In the genomic region with DNA sequence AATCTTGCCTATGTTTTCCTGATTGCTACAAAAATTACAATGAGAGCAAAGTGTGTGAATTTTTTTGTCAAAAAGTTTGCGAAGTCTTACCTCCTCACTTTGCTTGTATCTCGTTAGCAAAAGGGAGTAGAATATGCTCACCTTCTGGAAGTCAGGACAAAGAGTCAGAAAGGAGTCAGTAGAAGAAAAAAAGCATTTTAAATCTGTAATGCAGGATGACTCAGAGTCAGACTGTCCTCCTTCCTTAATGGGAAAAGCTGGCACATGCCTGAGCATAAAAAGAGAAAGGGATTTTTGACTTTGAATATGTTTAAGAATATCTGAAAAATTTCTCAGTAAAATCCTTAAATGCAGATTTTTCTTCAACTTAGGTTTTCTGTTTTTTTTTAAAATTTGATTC, we compare ENCODE assay signal across 26 cellular contexts. TPM values are rescaled to one million over a fixed set of nuclear protein-coding genes. Genes with fewer than 3 reads are reported as not detected.
DNase-seq lines count a peak whose midpoint lies in the region; ATAC-seq, FAIRE-seq and TF ChIP-seq lines count a peak whose summit lies in the region.
"Had no signal": no experiment of that assay in that cellular context is flagged by ENCODE, and none has a peak within 500 bp of the region (broad histone marks: within the 10 kb centered on the region; RNA-seq: fewer than 3 reads in every experiment).

No MANE protein-coding gene starts in this region.

- H2BK120ac ChIP-seq in H9 (ENCODE audit: low read depth, low read length, poor library complexity, severe bottlenecking) = no peak overlapping the region

- H3K27ac ChIP-seq in H9 (ENCODE audit: insufficient read length, low read depth, low read length) = no peak overlapping the region
- H3K27ac ChIP-seq: esophagus squamous epithelium, Peyer's patch, SJSA1, thyroid gland had no signal

- no peak overlapping the region for H3T11ph ChIP-seq in H9 (ENCODE audit: low read length)

- H3K9me3 ChIP-seq in adipocyte (ENCODE audit: control insufficient read depth, low read length) = peaks cover 10% of the 10 kb centered on the region
- no peaks in the 10 kb centered on the region for H3K9me3 ChIP-seq in H9 (ENCODE audit: control insufficient read depth, low read depth, low read length)
- H3K9me3 ChIP-seq: SJSA1, thyroid gland had no signal

- no peaks in the 10 kb centered on the region for H3K79me1 ChIP-seq in H9 (ENCODE audit: insufficient read depth, low read depth, low read length, poor library complexity, severe bottlenecking)

- no peak overlapping the region for H2BK20ac ChIP-seq in H9 (ENCODE audit: low read depth, low read length, poor library complexity, severe bottlenecking)

- TF ChIP-seq POLR2A in H54 (IDR thresholded peaks at IDR 0.05; ENCODE audit: low read depth, low read length) = no peak

- DNase-seq in A172 (ENCODE audit: low spot score) (peak; percentile 29), H54 (ENCODE audit: insufficient read length, low spot score) (no peak), adipocyte (ENCODE audit: low read depth) (peak; percentile 9), inferior parietal cortex (ENCODE audit: extremely low spot score) (peak; percentile 1), GDM1 (lab: John Stamatoyannopoulos, UW) (no peak), H9 (no peak)
- DNase-seq in activated CD4-positive, alpha-beta T cell treated with anti-CD3 and anti-CD28 coated beads, Interleukin-2, amount 50 U/mL, for 4 hours = no peak
- DNase-seq: activated T-cell treated with anti-CD3 and anti-CD28 coated beads, Interleukin-2, amount 50 U/mL, for 4 hours; cortex of kidney; DND-41; endodermal cell; esophagus squamous epithelium; NCI-H1436; NCI-H510A; Peyer's patch; stimulated activated naive CD8-positive, alpha-beta T cell treated with anti-CD3 and anti-CD28 coated beads, Interleukin-15, amount 100 ng/mL, for 72 hours; thyroid gland had no signal

- H3K9me3 Mint-ChIP-seq in H9 = peaks cover 0 to 5% of the 10 kb centered on the region in 2 experiments; a peak in 2 of 5 replicates

- H3K23me2 ChIP-seq in H9 (ENCODE audit: insufficient read length, low read depth, low read length, poor library complexity, severe bottlenecking) = no peaks in the 10 kb centered on the region

- H3K56ac ChIP-seq in H9 (ENCODE audit: insufficient read length, low read depth, low read length) = no peak overlapping the region

- no peak overlapping the region for H4K5ac ChIP-seq in H9 (ENCODE audit: insufficient read length, low read depth, low read length)

- no peak for TF ChIP-seq CTCF in H9 (conservative IDR thresholded peaks at IDR 0.05)

- no peaks in the 10 kb centered on the region; the same call in 1 of the 2 replicates for H3K27me3 Mint-ChIP-seq in H9 (ENCODE audit: low read depth)
- H3K27me3 Mint-ChIP-seq: B cell; stimulated activated naive CD8-positive, alpha-beta T cell treated with anti-CD3 and anti-CD28 coated beads, Interleukin-15, amount 100 ng/mL, for 72 hours had no signal

- H3K79me2 ChIP-seq in H9 (ENCODE audit: insufficient read depth, low read length) = no peaks in the 10 kb centered on the region

- H3K4me3 ChIP-seq in adipocyte (ENCODE audit: low read length) = no peak overlapping the region
- H3K4me3 ChIP-seq: esophagus squamous epithelium, K562, Peyer's patch, SJSA1, thyroid gland had no signal

- no peak overlapping the region for H3K14ac ChIP-seq in H9 (ENCODE audit: insufficient read depth, low read length)

- H3K4me3 Mint-ChIP-seq in H9 = no peak overlapping the region
- H3K4me3 Mint-ChIP-seq: activated T-cell treated with anti-CD3 and anti-CD28 coated beads, Interleukin-2, amount 50 U/mL, for 4 hours; B cell; endodermal cell; neural crest cell; stimulated activated naive CD8-positive, alpha-beta T cell treated with anti-CD3 and anti-CD28 coated beads, Interleukin-15, amount 100 ng/mL, for 72 hours; T-helper 1 cell treated with Interleukin-12 subunit alpha and Interleukin-12 subunit beta and Interleukin-4 antibody, amounts not matched to agents 30 μg/mL and 1 μg/mL, for 36 hours had no signal

- H3K27ac Mint-ChIP-seq in H9 = no peak overlapping the region
- H3K27ac Mint-ChIP-seq: B cell; endodermal cell; stimulated activated naive CD8-positive, alpha-beta T cell treated with anti-CD3 and anti-CD28 coated beads, Interleukin-15, amount 100 ng/mL, for 72 hours; T-helper 1 cell treated with Interleukin-12 subunit alpha and Interleukin-12 subunit beta and Interleukin-4 antibody, amounts not matched to agents 30 μg/mL and 1 μg/mL, for 36 hours had no signal

- FAIRE-seq in H54 (lab: Jason Lieb, UNC) = peak; percentile 72
- FAIRE-seq: K562 had no signal

- no CpG with 5 or more reads among the region's 2 CpGs for WGBS in H9 (ENCODE audit: extremely low coverage, insufficient read length, low lambda C conversion rate)

- H3K4ac ChIP-seq in H9 (ENCODE audit: low read depth, low read length) = no peak overlapping the region

- H3K27me3 ChIP-seq in adipocyte (replicated peaks; ENCODE audit: control insufficient read depth, insufficient read depth, low read length) = no peaks in the 10 kb centered on the region
- no peaks in the 10 kb centered on the region for H3K27me3 ChIP-seq in H9 (ENCODE audit: insufficient read depth, low read length)
- H3K27me3 ChIP-seq: esophagus squamous epithelium, Peyer's patch, SJSA1, thyroid gland had no signal

- no peak overlapping the region for H4K8ac ChIP-seq in H9 (replicated peaks; ENCODE audit: insufficient read length, low read depth, low read length)

- no peak overlapping the region for H3K18ac ChIP-seq in H9 (ENCODE audit: insufficient read length, low read depth, low read length)

- H3K4me2 ChIP-seq in H9 (ENCODE audit: insufficient read depth, insufficient read length, low read length) = no peak overlapping the region

- H4K20me1 ChIP-seq in H9 (ENCODE audit: control insufficient read depth, insufficient read depth, insufficient read length) = no peaks in the 10 kb centered on the region

- no peak overlapping the region for H3K23ac ChIP-seq in H9 (ENCODE audit: insufficient read length, low read depth, low read length)

- H3K36me3 Mint-ChIP-seq in H9 (ENCODE audit: insufficient read depth in 1 of 3, low read depth in 3 of 3) = peaks cover 0 to 4% (median 0%) of the 10 kb centered on the region in 3 experiments; a peak in 1 of 7 replicates

- no peak overlapping the region for H2BK5ac ChIP-seq in H9 (ENCODE audit: insufficient read length, low read length)

- H3K4me1 ChIP-seq in adipocyte (ENCODE audit: control insufficient read depth, insufficient read depth, low read length) (no peaks in the 10 kb centered on the region), H9 (ENCODE audit: insufficient read depth, low read length) (no peaks in the 10 kb centered on the region)
- H3K4me1 ChIP-seq: esophagus squamous epithelium, Peyer's patch, SJSA1 had no signal

- H3K4me1 Mint-ChIP-seq in H9 = no peaks in the 10 kb centered on the region
- H3K4me1 Mint-ChIP-seq: B cell; endodermal cell; neural crest cell; stimulated activated naive CD8-positive, alpha-beta T cell treated with anti-CD3 and anti-CD28 coated beads, Interleukin-15, amount 100 ng/mL, for 72 hours had no signal

- H3K9ac ChIP-seq in adipocyte (ENCODE audit: low read length) = no peak overlapping the region
- H3K9ac ChIP-seq in H9 (ENCODE audit: extremely low read depth, insufficient read length, low read length) = no peak overlapping the region

- no peak overlapping the region for H2AK5ac ChIP-seq in H9 (ENCODE audit: insufficient read length, low read length)

- no peaks in the 10 kb centered on the region for H3K36me3 ChIP-seq in adipocyte (ENCODE audit: control insufficient read depth, insufficient read depth, low read length, severe bottlenecking)
- H3K36me3 ChIP-seq: esophagus squamous epithelium, Peyer's patch, SJSA1, thyroid gland had no signal

- H2BK15ac ChIP-seq in H9 (ENCODE audit: low read depth, low read length) = no peak overlapping the region

- no peak for ATAC-seq in GM18517 (IDR thresholded peaks at IDR 0.05; ENCODE audit: unreplicated experiment)
- ATAC-seq: activated T-cell treated with anti-CD3 and anti-CD28 coated beads, Interleukin-2, amount 50 U/mL, for 4 hours; K562; stimulated activated naive CD8-positive, alpha-beta T cell treated with anti-CD3 and anti-CD28 coated beads, Interleukin-15, amount 100 ng/mL, for 72 hours had no signal

- H4K91ac ChIP-seq in H9 (ENCODE audit: insufficient read length, low read depth, low read length) = no peak overlapping the region

- no peak overlapping the region for H2AFZ ChIP-seq in H9 (ENCODE audit: low read length)

- no peak overlapping the region for H2BK12ac ChIP-seq in H9 (ENCODE audit: insufficient read length, low read depth, low read length)

RNA-seq across cellular contexts. Expression of a gene that starts 14.2 kb away (rescaled TPM):
- not detected in 2 replicates for total RNA-seq in A172 (2014; rRNA removed; shearing (Covaris generic))
- total RNA-seq in H9 (2021) = not detected in 2 replicates
- total RNA-seq: activated CD8-positive, alpha-beta memory T cell treated with anti-CD3 and anti-CD28 coated beads for 36 hours; activated T-cell treated with anti-CD3 and anti-CD28 coated beads, Interleukin-2, amount 50 U/mL, for 4 hours; B cell; endodermal cell; esophagus squamous epithelium; K562; lung microvascular endothelial cell; neural crest cell; Peyer's patch; posterior vena cava; SJSA1; thyroid gland had no signal

Comparison
In these comparisons a context has a peak if more than half of its experiments do, and no peak if none do; other contexts are left out.
1. DNase-seq: peak in A172 (single experiment), adipocyte (single experiment) and inferior parietal cortex (single experiment); none in H54 (single experiment), activated CD4-positive, alpha-beta T cell treated with anti-CD3 and anti-CD28 coated beads, Interleukin-2, amount 50 U/mL, for 4 hours (0 of 2), GDM1 (single experiment) and H9 (single experiment).